Comparison of ENCODE assay signal across 15 cellular contexts in genomic region chr3:149221783-149222517, GRCh38. TPM values are rescaled to one million over a fixed set of nuclear protein-coding genes. Genes with fewer than 3 reads are reported as not detected.
DNase-seq lines count a peak whose midpoint lies in the region; ATAC-seq and TF ChIP-seq lines count a peak whose summit lies in the region.
"Had no signal": no experiment of that assay in that cellular context is flagged by ENCODE, and none has a peak within 500 bp of the region (broad histone marks: within the 10 kb centered on the region; RNA-seq: fewer than 3 reads in every experiment).

Gene CP (minus strand): TSS chr3:149221829. CDS start chr3:149221792, 37 bp downstream.

- no peak for TF ChIP-seq CTCF in ascending aorta (IDR thresholded peaks at IDR 0.05)
- no peak for TF ChIP-seq CTCF in left lung (IDR thresholded peaks at IDR 0.05)
- no peak for TF ChIP-seq CTCF in chondrocyte (IDR thresholded peaks at IDR 0.05)
- no peak for TF ChIP-seq CTCF in right atrium auricular region (IDR thresholded peaks at IDR 0.05)

- H3K4me2 ChIP-seq in GM23248 (ENCODE audit: unreplicated experiment): no peak within 1 kb of the TSS
- H3K4me2 ChIP-seq: BLaER1 treated with 17β-estradiol and CSF1 and Interleukin-3, amounts not matched to agents 10 nM and 100 nM had no signal

- peak within 1 kb of the TSS; percentile 25; the same call in 1 of the 2 replicates for H2AFZ ChIP-seq in GM23248

- H3K79me2 ChIP-seq in GM23248 (ENCODE audit: insufficient read depth): no peaks in the 10 kb centered on the region

- ATAC-seq in left lung (peak; percentile 26), sciatic nerve (peak; percentile 37), GM18511 (IDR thresholded peaks at IDR 0.05; ENCODE audit: unreplicated experiment) (no peak)

- in situ Hi-C loops in GM23248 (cut with MboI): no loop called here

- H3K4me1 Mint-ChIP-seq in chondrocyte (ENCODE audit: low read depth): peaks cover 22% of the 10 kb centered on the region

- H3K9me2 ChIP-seq in GM23248 (ENCODE audit: insufficient read depth): no peaks in the 10 kb centered on the region

- H3K27ac ChIP-seq in GM23248: no peak within 1 kb of the TSS
- H3K27ac ChIP-seq in ascending aorta: no peak within 1 kb of the TSS
- no peak within 1 kb of the TSS for H3K27ac ChIP-seq in left lung
- H3K27ac ChIP-seq in right atrium auricular region: no peak within 1 kb of the TSS
- H3K27ac ChIP-seq: BLaER1 treated with 17β-estradiol and CSF1 and Interleukin-3, amounts not matched to agents 10 nM and 100 nM had no signal

- intact Hi-C loops in ascending aorta (cut with DNase I) (no loop called here), left lung (cut with DNase I) (no loop called here), sciatic nerve (cut with DNase I) (no loop called here)

- H3K27me3 ChIP-seq in GM23248 (replicated peaks; ENCODE audit: insufficient read depth) (no peaks in the 10 kb centered on the region), ascending aorta (no peaks in the 10 kb centered on the region), left lung (no peaks in the 10 kb centered on the region), right atrium auricular region (no peaks in the 10 kb centered on the region)
- H3K27me3 ChIP-seq: BLaER1 treated with 17β-estradiol and CSF1 and Interleukin-3, amounts not matched to agents 10 nM and 100 nM had no signal

- H3K9me3 Mint-ChIP-seq in chondrocyte (ENCODE audit: low read depth): no peaks in the 10 kb centered on the region
- H3K9me3 Mint-ChIP-seq: memory B cell; stimulated activated naive CD8-positive, alpha-beta T cell treated with anti-CD3 and anti-CD28 coated beads, Interleukin-15, Interleukin-2, amounts not matched to agents 100 ng/mL and 50 ng/mL, for 24 hours had no signal

- H4K20me1 ChIP-seq in GM23248 (ENCODE audit: insufficient read depth): no peaks in the 10 kb centered on the region
- H4K20me1 ChIP-seq: BLaER1 treated with 17β-estradiol and CSF1 and Interleukin-3, amounts not matched to agents 10 nM and 100 nM had no signal

- DNase-seq in GM23248 (no peak), ascending aorta (ENCODE audit: low spot score in 2 of 2) (no peak), left lung (no peak), sciatic nerve (ENCODE audit: low spot score) (no peak), chondrocyte (ENCODE audit: low spot score) (no peak), cortex of kidney (lab: John Stamatoyannopoulos, UW) (no peak), right atrium auricular region (ENCODE audit: low spot score) (no peak)
- DNase-seq: H9, NCI-H510A treated with DMSO at 0.1 percent for 48 hours, posterior cingulate gyrus, SHP77 treated with DMSO at 0.1 percent for 48 hours had no signal

- no peak within 1 kb of the TSS for H3K27ac Mint-ChIP-seq in chondrocyte (ENCODE audit: unreplicated experiment)
- H3K27ac Mint-ChIP-seq: H9; memory B cell; stimulated activated naive CD8-positive, alpha-beta T cell treated with anti-CD3 and anti-CD28 coated beads, Interleukin-15, Interleukin-2, amounts not matched to agents 100 ng/mL and 50 ng/mL, for 24 hours had no signal

- no peak within 1 kb of the TSS for H3K4me3 ChIP-seq in GM23248
- H3K4me3 ChIP-seq in ascending aorta: peak within 1 kb of the TSS; percentile 29 to 34
- no peak within 1 kb of the TSS for H3K4me3 ChIP-seq in left lung
- H3K4me3 ChIP-seq in right atrium auricular region: peak within 1 kb of the TSS in 1 of 2 donors; percentile 9
- H3K4me3 ChIP-seq: BLaER1 treated with 17β-estradiol and CSF1 and Interleukin-3, amounts not matched to agents 10 nM and 100 nM had no signal

- H3K36me3 Mint-ChIP-seq in chondrocyte (ENCODE audit: low read depth): no peaks in the 10 kb centered on the region
- H3K36me3 Mint-ChIP-seq: memory B cell had no signal

- H3K36me3 ChIP-seq in GM23248 (ENCODE audit: low read depth): no peaks in the 10 kb centered on the region
- H3K36me3 ChIP-seq in ascending aorta: no peaks in the 10 kb centered on the region
- no peaks in the 10 kb centered on the region for H3K36me3 ChIP-seq in left lung
- H3K36me3 ChIP-seq in right atrium auricular region: no peaks in the 10 kb centered on the region
- H3K36me3 ChIP-seq: BLaER1 treated with 17β-estradiol and CSF1 and Interleukin-3, amounts not matched to agents 10 nM and 100 nM had no signal

- no peak within 1 kb of the TSS for H3K9ac ChIP-seq in GM23248
- H3K9ac ChIP-seq: BLaER1 treated with 17β-estradiol and CSF1 and Interleukin-3, amounts not matched to agents 10 nM and 100 nM had no signal

- peaks cover 5% of the 10 kb centered on the region; the same call in 1 of the 2 replicates for H3F3A ChIP-seq in GM23248 (ENCODE audit: insufficient read depth)

- no peaks in the 10 kb centered on the region for H3K9me3 ChIP-seq in GM23248 (ENCODE audit: low read depth)
- no peaks in the 10 kb centered on the region for H3K9me3 ChIP-seq in ascending aorta
- H3K9me3 ChIP-seq in left lung: no peaks in the 10 kb centered on the region
- no peaks in the 10 kb centered on the region for H3K9me3 ChIP-seq in right atrium auricular region

- peaks cover 13% of the 10 kb centered on the region for H3K4me1 ChIP-seq in GM23248 (ENCODE audit: insufficient read depth)
- H3K4me1 ChIP-seq in ascending aorta: peaks cover 0 to 11% of the 10 kb centered on the region in 2 donors
- peaks cover 3 to 33% of the 10 kb centered on the region in 2 donors for H3K4me1 ChIP-seq in left lung
- H3K4me1 ChIP-seq in right atrium auricular region: peaks cover 0 to 4% of the 10 kb centered on the region in 2 donors

- 26 to 31% methylated on average over 3 of the region's 3 CpGs for WGBS in GM23248 (ENCODE audit: low coverage in 1 of 2, low lambda C conversion rate in 2 of 2, missing lambda C conversion rate in 2 of 2), 2 experiments

- H3K4me3 Mint-ChIP-seq in chondrocyte (ENCODE audit: unreplicated experiment): no peak within 1 kb of the TSS
- H3K4me3 Mint-ChIP-seq: H9; memory B cell; stimulated activated naive CD8-positive, alpha-beta T cell treated with anti-CD3 and anti-CD28 coated beads, Interleukin-15, Interleukin-2, amounts not matched to agents 100 ng/mL and 50 ng/mL, for 24 hours had no signal

- H3K27me3 Mint-ChIP-seq in chondrocyte (ENCODE audit: low read depth): no peaks in the 10 kb centered on the region
- H3K27me3 Mint-ChIP-seq: memory B cell; stimulated activated naive CD8-positive, alpha-beta T cell treated with anti-CD3 and anti-CD28 coated beads, Interleukin-15, Interleukin-2, amounts not matched to agents 100 ng/mL and 50 ng/mL, for 24 hours had no signal

RNA-seq across cellular contexts. Expression of gene CP, which starts in this region (rescaled TPM):
- total RNA-seq in GM23248 (2014; rRNA removed; shearing (Covaris generic)): 0.51 TPM in 1 of 2 replicates, not detected in the other
- not detected in 2 replicates for polyA plus RNA-seq in GM23248 (2016; fragmentation: Nextera tagmentation; extraction: Ambion mirVana)
- total RNA-seq in ascending aorta: 58.3 TPM
- 10 to 100 TPM in 1 of 2 donors, 1 to 10 TPM in 1; 5.8 to 15.4 TPM for total RNA-seq in left lung
- 26.1 TPM for total RNA-seq in sciatic nerve
- total RNA-seq in chondrocyte: not detected in 3 replicates
- total RNA-seq in right atrium auricular region: 10 to 100 TPM in 1 of 2 donors, 1 to 10 TPM in 1; 6.8 to 68.4 TPM

Comparison
In these comparisons a context has a peak if more than half of its experiments do, and no peak if none do; other contexts are left out.
1. H3K4me3 ChIP-seq: peak in ascending aorta (2 of 2); none in GM23248 (single experiment) and left lung (0 of 2).